Comparison of ENCODE assay signal across 8 cellular contexts in the genomic region with DNA sequence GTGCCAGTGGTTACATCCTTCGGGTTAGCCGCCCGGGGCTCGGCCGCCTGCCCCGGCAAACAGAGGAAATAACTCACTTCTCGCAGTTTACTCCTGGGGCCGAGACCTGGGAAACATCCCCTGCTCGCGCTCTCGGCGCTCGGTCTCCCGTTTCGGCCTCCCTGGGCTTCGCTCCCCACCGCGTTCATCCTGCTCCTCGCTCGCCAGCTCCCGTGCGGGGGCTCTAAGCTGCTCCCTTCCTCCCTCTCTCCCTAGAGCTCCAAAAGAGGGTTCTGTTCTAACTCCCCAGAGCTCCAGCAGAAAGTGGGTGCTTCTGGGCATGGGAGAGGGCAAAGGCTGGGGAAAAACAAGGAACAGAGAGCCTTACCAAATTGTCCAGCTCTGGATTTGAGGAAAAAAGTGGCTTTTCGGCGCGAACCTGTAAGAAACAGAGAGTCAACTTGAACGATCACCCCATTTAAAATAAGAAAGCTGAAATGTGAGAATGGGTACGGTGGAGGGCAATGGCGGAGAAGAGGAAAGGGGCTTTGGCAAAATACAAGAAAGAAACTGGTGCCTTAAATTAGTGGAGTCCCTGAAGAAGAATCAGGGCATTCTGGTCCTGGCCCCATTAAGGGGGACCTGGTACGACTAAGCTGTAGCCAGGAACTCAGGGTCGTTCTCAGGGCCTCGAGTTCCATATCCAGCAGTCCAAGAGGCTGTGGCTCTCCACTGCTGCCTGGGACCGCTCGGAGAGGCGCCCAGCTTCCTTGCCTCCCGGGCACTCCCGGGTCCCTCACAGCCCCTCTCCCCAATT. TPM values are rescaled to one million over a fixed set of nuclear protein-coding genes. Genes with fewer than 3 reads are reported as not detected.
A peak's percentile ranks its signal among the peaks of the same experiment; 100 is the strongest.
DNase-seq lines count a peak whose midpoint lies in the region; ATAC-seq and TF ChIP-seq lines count a peak whose summit lies in the region.

No MANE protein-coding gene starts in this region.

- H3K4me1 ChIP-seq in Peyer's patch = no peaks in the 10 kb centered on the region
- H3K4me1 ChIP-seq in thoracic aorta (ENCODE audit: control insufficient read depth in 1 of 2, low read depth in 2 of 2) = peaks cover 15 to 41% of the 10 kb centered on the region in 2 donors

- H3K36me3 ChIP-seq in Peyer's patch = no peaks in the 10 kb centered on the region
- no peaks in the 10 kb centered on the region for H3K36me3 ChIP-seq in thoracic aorta

- H3K27me3 ChIP-seq in Peyer's patch = no peaks in the 10 kb centered on the region
- H3K27me3 ChIP-seq in thoracic aorta (replicated peaks; ENCODE audit: insufficient read depth) = no peaks in the 10 kb centered on the region

- no peak for TF ChIP-seq POLR2A in Peyer's patch (IDR thresholded peaks at IDR 0.05)

- TF ChIP-seq CTCF in Peyer's patch (IDR thresholded peaks at IDR 0.05) = no peak
- no peak for TF ChIP-seq CTCF in thoracic aorta (IDR thresholded peaks at IDR 0.05)

- no peak for DNase-seq in Peyer's patch
- DNase-seq in epithelial cell of prostate (ENCODE audit: low read depth, low spot score) = no peak
- peak; percentile 31 to 71 for DNase-seq in lung microvascular endothelial cell (ENCODE audit: low read depth in 2 of 2)
- no peak for DNase-seq in thoracic aorta (ENCODE audit: low spot score)
- no peak for DNase-seq in NCI-H1436 treated with DMSO at 0.1 percent for 48 hours (lab: John Stamatoyannopoulos, UW)
- DNase-seq in HT-29 (ENCODE audit: low spot score) = no peak

- H3K4me3 ChIP-seq in Peyer's patch (peak overlapping the region in 1 of 4 donors; percentile 61), thoracic aorta (peak overlapping the region; percentile 89)

- H3K27ac ChIP-seq in Peyer's patch = peak overlapping the region in 3 of 4 donors; percentile 25 to 93 (median 43)
- H3K27ac ChIP-seq in epithelial cell of prostate = peak overlapping the region; percentile 97
- H3K27ac ChIP-seq in thoracic aorta = peak overlapping the region; percentile 97 to 98

- no peaks in the 10 kb centered on the region for H3K9me3 ChIP-seq in Peyer's patch
- H3K9me3 ChIP-seq in thoracic aorta = no peaks in the 10 kb centered on the region

- ATAC-seq in thoracic aorta (ENCODE audit: insufficient number of reproducible peaks, low FRiP score, low read depth) (no peak), GM18519 (IDR thresholded peaks at IDR 0.05; ENCODE audit: low FRiP score, unreplicated experiment) (no peak), GM19023 (IDR thresholded peaks at IDR 0.05; ENCODE audit: unreplicated experiment) (no peak)

RNA-seq across cellular contexts. Expression of gene MEIS2, which starts 5.0 kb away (rescaled TPM):
- total RNA-seq in Peyer's patch = 10 to 100 TPM in 3 of 4 donors, 1 to 10 TPM in 1; 7.5 to 40.4 (median 21.2) TPM
- 16.6 and 17.3 TPM in 2 replicates for total RNA-seq in lung microvascular endothelial cell
- total RNA-seq in thoracic aorta = 10 to 100 TPM; 46.4 to 57.2 TPM
- 50.1 and 59.3 TPM in 2 replicates for total RNA-seq in HT-29 (2014; rRNA removed; shearing (Covaris generic))

Comparison
In these comparisons a context has a peak if more than half of its experiments do, and no peak if none do; other contexts are left out.
1. DNase-seq: peak in lung microvascular endothelial cell (2 of 2); none in Peyer's patch (0 of 3), epithelial cell of prostate (single experiment), thoracic aorta (single experiment), NCI-H1436 treated with DMSO at 0.1 percent for 48 hours (single experiment) and HT-29 (single experiment).
2. H3K27ac ChIP-seq: peak in every context shown above with its lines; median percentile 98 in thoracic aorta; 97 in epithelial cell of prostate; 43 in Peyer's patch.